23 cellular contexts compared by ENCODE assay signal in the genomic region with DNA sequence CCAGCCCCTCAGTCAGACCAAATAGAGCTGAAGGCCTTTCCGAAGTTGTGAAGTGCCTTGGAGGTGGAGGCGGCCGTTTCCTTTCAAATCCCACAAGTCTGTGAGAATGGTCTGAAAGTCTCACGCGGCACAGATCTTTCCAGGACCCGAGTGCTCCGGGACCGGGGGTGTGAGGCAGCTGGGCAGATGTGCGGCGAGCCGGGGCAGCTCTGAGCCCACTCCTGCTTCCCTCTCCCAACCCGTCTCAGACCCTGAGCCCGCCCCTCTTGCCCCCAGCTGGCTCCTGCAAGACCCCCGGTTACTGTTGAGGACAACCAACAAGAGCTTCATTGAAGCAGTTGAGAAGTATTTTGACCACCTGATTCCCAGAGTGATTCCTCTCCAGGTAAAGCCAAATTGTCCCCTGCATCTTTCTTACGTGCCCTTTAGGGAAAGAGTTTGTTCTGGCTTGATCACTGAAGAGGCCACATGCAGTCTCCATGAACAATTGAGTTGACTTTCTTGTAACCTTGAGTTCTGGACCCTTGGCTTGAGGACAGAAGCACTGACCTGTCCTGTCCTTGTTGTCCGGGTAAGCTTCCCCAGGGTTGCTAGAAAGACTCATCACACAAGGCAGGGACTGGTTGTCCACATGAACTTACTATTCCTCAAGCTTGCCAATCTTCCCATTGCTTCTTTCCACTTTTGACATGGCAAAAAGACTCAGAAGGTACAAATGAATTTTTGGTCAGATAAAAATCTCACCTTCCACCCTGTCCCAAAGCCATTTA. TPM values are rescaled to one million over a fixed set of nuclear protein-coding genes. Genes with fewer than 3 reads are reported as not detected.
"Had no signal": no experiment of that assay in that cellular context is flagged by ENCODE, and none has a peak within 500 bp of the region (broad histone marks: within the 10 kb centered on the region; RNA-seq: fewer than 3 reads in every experiment).

No MANE protein-coding gene starts in this region.

- H3K9me3 ChIP-seq: SK-N-SH had no signal

- H3K4me1 Mint-ChIP-seq: IgD-negative memory B cell had no signal

- DNase-seq: KBM-7, NCI-H1092, NCI-H1105 treated with DMSO at 0.1 percent for 48 hours, NCI-H1417 treated with DMSO at 0.1 percent for 48 hours, NCI-H146, NCI-H1694 treated with DMSO at 0.1 percent for 48 hours, NCI-H1930, NCI-H2081, NCI-H2107, NCI-H2227 treated with DMSO at 0.1 percent for 48 hours, NCI-H524, NCI-H526 treated with DMSO at 0.1 percent for 48 hours, NCI-H748 treated with DMSO at 0.1 percent for 48 hours, RPMI8226, SHP77, SK-N-SH, SW 1271 had no signal

- FAIRE-seq: HTR-8/SVneo, RCC 7860 had no signal

- H3K27ac ChIP-seq: HL-60 had no signal

- H3K4me3 Mint-ChIP-seq: IgD-negative memory B cell had no signal

RNA-seq across cellular contexts. Expression of a gene that starts 7.5 kb away (rescaled TPM):
- total RNA-seq: LHCN-M2, MCF 10A had no signal

RNA-seq across cellular contexts. Expression of a gene that starts 48.1 kb away (rescaled TPM):
- total RNA-seq: LHCN-M2 had no signal
